7 cellular contexts compared by ENCODE assay signal in genomic region chr4:159446266-159446976, GRCh38.
A peak's percentile ranks its signal among the peaks of the same experiment; 100 is the strongest.
DNase-seq lines count a peak whose midpoint lies in the region; ATAC-seq and TF ChIP-seq lines count a peak whose summit lies in the region.

No MANE protein-coding gene starts in this region.

- no peaks in the 10 kb centered on the region for H3K27me3 ChIP-seq in cardiac muscle cell

- peaks cover 12% of the 10 kb centered on the region for H3K27me3 Mint-ChIP-seq in activated naive CD4-positive, alpha-beta T cell treated with anti-CD3 and anti-CD28 coated beads, Interleukin-2, amount 10 ng/mL, durations not matched to agents 7 days and 5 days

- H3K9me3 ChIP-seq in cardiac muscle cell (ENCODE audit: low read depth): no peaks in the 10 kb centered on the region

- CTCF ChIA-PET in activated naive CD4-positive, alpha-beta T cell treated with anti-CD3 and anti-CD28 coated beads, Interleukin-2, amount 10 ng/mL, durations not matched to agents 7 days and 5 days (lab: Charles Lee): no interaction called here

- peak; percentile 91 for TF ChIP-seq CTCF in cardiac muscle cell (IDR thresholded peaks at IDR 0.05; ENCODE audit: low read depth, low read length)

- H3K9me3 Mint-ChIP-seq in activated naive CD4-positive, alpha-beta T cell treated with anti-CD3 and anti-CD28 coated beads, Interleukin-2, amount 10 ng/mL, durations not matched to agents 7 days and 5 days: no peaks in the 10 kb centered on the region

- H3K4me1 Mint-ChIP-seq in activated naive CD4-positive, alpha-beta T cell treated with anti-CD3 and anti-CD28 coated beads, Interleukin-2, amount 10 ng/mL, durations not matched to agents 7 days and 5 days: no peaks in the 10 kb centered on the region

- H3K27ac ChIP-seq in cardiac muscle cell: peak overlapping the region; percentile 76

- H3K36me3 Mint-ChIP-seq in activated naive CD4-positive, alpha-beta T cell treated with anti-CD3 and anti-CD28 coated beads, Interleukin-2, amount 10 ng/mL, durations not matched to agents 7 days and 5 days: no peaks in the 10 kb centered on the region

- H3K4me1 ChIP-seq in cardiac muscle cell (ENCODE audit: low read depth): peaks cover 9% of the 10 kb centered on the region

- no peaks in the 10 kb centered on the region for H3K36me3 ChIP-seq in cardiac muscle cell

- no peak overlapping the region for H3K27ac Mint-ChIP-seq in activated naive CD4-positive, alpha-beta T cell treated with anti-CD3 and anti-CD28 coated beads, Interleukin-2, amount 10 ng/mL, durations not matched to agents 7 days and 5 days

- ATAC-seq in GM21367 (IDR thresholded peaks at IDR 0.05; ENCODE audit: unreplicated experiment) (peak; percentile 100), HG03521 (IDR thresholded peaks at IDR 0.05; ENCODE audit: unreplicated experiment) (peak; percentile 97)

- no peak overlapping the region for H3K4me3 ChIP-seq in cardiac muscle cell

- DNase-seq in GF-D8 (lab: John Stamatoyannopoulos, UW) (peak; percentile 39), NCI-H526 treated with DMSO at 0.1 percent for 48 hours (lab: John Stamatoyannopoulos, UW) (peak; percentile 78), cardiac muscle cell (ENCODE audit: low read depth in 1 of 2, low spot score in 1 of 2) (peak; percentile 80 to 85), putamen (ENCODE audit: low spot score) (peak; percentile 73)
- DNase-seq in activated naive CD4-positive, alpha-beta T cell treated with anti-CD3 and anti-CD28 coated beads, Interleukin-2, amount 10 ng/mL, durations not matched to agents 7 days and 5 days: peak; percentile 30

- no peak overlapping the region for H3K4me3 Mint-ChIP-seq in activated naive CD4-positive, alpha-beta T cell treated with anti-CD3 and anti-CD28 coated beads, Interleukin-2, amount 10 ng/mL, durations not matched to agents 7 days and 5 days

Comparison
In these comparisons a context has a peak if more than half of its experiments do, and no peak if none do; other contexts are left out.
1. DNase-seq: peak in every context shown above with its lines; median percentile 82 in cardiac muscle cell; 78 in NCI-H526 treated with DMSO at 0.1 percent for 48 hours; 73 in putamen; 39 in GF-D8; 30 in activated naive CD4-positive, alpha-beta T cell treated with anti-CD3 and anti-CD28 coated beads, Interleukin-2, amount 10 ng/mL, durations not matched to agents 7 days and 5 days.